Comparison of ENCODE assay signal across 24 cellular contexts in genomic region chr20:8464368-8464767, GRCh38.
DNase-seq lines count a peak whose midpoint lies in the region; ATAC-seq and TF ChIP-seq lines count a peak whose summit lies in the region.
"Had no signal": no experiment of that assay in that cellular context is flagged by ENCODE, and none has a peak within 500 bp of the region (broad histone marks: within the 10 kb centered on the region; RNA-seq: fewer than 3 reads in every experiment).

No MANE protein-coding gene starts in this region.

- 64 to 81% (median 76%) methylated on average over 2 of the region's 2 CpGs for WGBS in stomach, 5 donors

- intact Hi-C loops in stomach (cut with DNase I; ENCODE audit: low total_unique reads) (no loop called here), Right ventricle myocardium superior (cut with DNase I) (no loop called here)

- no peaks in the 10 kb centered on the region for H3K9me3 ChIP-seq in RWPE2 (ENCODE audit: severe bottlenecking)
- peaks cover 0 to 7% (median 2%) of the 10 kb centered on the region in 4 donors for H3K9me3 ChIP-seq in stomach

- DNase-seq in HT-29 (ENCODE audit: low spot score) (peak; percentile 38), RWPE2 (ENCODE audit: low spot score) (no peak), fibroblast of mammary gland (ENCODE audit: low read depth) (peak; percentile 21), stomach (peak; percentile 48), NK-92 (lab: John Stamatoyannopoulos, UW; ENCODE audit: unreplicated experiment) (no peak), amygdala (lab: John Stamatoyannopoulos, UW) (no peak), Right ventricle myocardium superior (no peak)
- DNase-seq: activated CD4-positive, alpha-beta T cell treated with anti-CD3 and anti-CD28 coated beads for 4 hours; activated naive CD4-positive, alpha-beta T cell treated with anti-CD3 and anti-CD28 coated beads, Interleukin-2, amount 50 U/mL, for 16 hours; activated T-cell treated with anti-CD3 and anti-CD28 coated beads, Interleukin-2, amount 50 U/mL, for 72 hours; AML-193; effector memory CD4-positive, alpha-beta T cell; EL; esophagus squamous epithelium; GOT3; mesendoderm; naive thymus-derived CD4-positive, alpha-beta T cell; NCI-H1694 treated with DMSO at 0.1 percent for 48 hours; OCI-M1; spleen; stimulated activated CD4-positive, alpha-beta T cell treated with anti-CD3 and anti-CD28 coated beads, Interleukin-4, amount 100 ng/mL, for 1 hour; stimulated activated naive CD4-positive, alpha-beta T cell treated with Interleukin-2 at 50 U/mL for 16 hours; T-helper 1 cell had no signal

- no peak for TF ChIP-seq POLR2A in stomach (IDR thresholded peaks at IDR 0.05)

- no peak for TF ChIP-seq EP300 in stomach (IDR thresholded peaks at IDR 0.05)

- no peaks in the 10 kb centered on the region for H3K4me1 ChIP-seq in RWPE2 (ENCODE audit: insufficient read depth, poor library complexity, severe bottlenecking)
- no peaks in the 10 kb centered on the region for H3K4me1 ChIP-seq in stomach
- H3K4me1 ChIP-seq: esophagus squamous epithelium, spleen had no signal

- H3K27me3 ChIP-seq in RWPE2 (ENCODE audit: insufficient read depth, poor library complexity, severe bottlenecking) (no peaks in the 10 kb centered on the region), stomach (no peaks in the 10 kb centered on the region)
- H3K27me3 ChIP-seq: esophagus squamous epithelium, spleen had no signal

- H3K4me3 ChIP-seq in RWPE2 (ENCODE audit: severe bottlenecking) (no peak overlapping the region), fibroblast of mammary gland (ENCODE audit: control insufficient read depth, low read depth, low read length) (no peak overlapping the region), stomach (no peak overlapping the region)
- H3K4me3 ChIP-seq: esophagus squamous epithelium, K562, spleen had no signal

- TF ChIP-seq CTCF in RWPE2 (IDR thresholded peaks at IDR 0.05; ENCODE audit: poor library complexity, severe bottlenecking) (no peak), fibroblast of mammary gland (conservative IDR thresholded peaks at IDR 0.05; ENCODE audit: control insufficient read depth, insufficient read depth, low read depth, low read length) (no peak), stomach (IDR thresholded peaks at IDR 0.05) (no peak)

- ATAC-seq in RWPE2 (ENCODE audit: low read depth) (peak; percentile 53; the same call in 1 of the 3 replicates), Right ventricle myocardium superior (ENCODE audit: poor library complexity) (no peak)
- ATAC-seq: activated T-cell treated with anti-CD3 and anti-CD28 coated beads, Interleukin-2, amount 50 U/mL, for 72 hours; K562; naive thymus-derived CD4-positive, alpha-beta T cell had no signal

- H3K36me3 ChIP-seq in RWPE2 (ENCODE audit: low read depth) = no peaks in the 10 kb centered on the region
- no peaks in the 10 kb centered on the region for H3K36me3 ChIP-seq in stomach
- H3K36me3 ChIP-seq: esophagus squamous epithelium, spleen had no signal

- H3K27ac ChIP-seq in RWPE2 (ENCODE audit: poor library complexity, severe bottlenecking) (no peak overlapping the region), stomach (no peak overlapping the region)
- H3K27ac ChIP-seq: esophagus squamous epithelium, spleen had no signal

Comparison
In these comparisons a context has a peak if more than half of its experiments do, and no peak if none do; other contexts are left out.
1. DNase-seq: peak in HT-29 (single experiment), fibroblast of mammary gland (single experiment) and stomach (single experiment); none in RWPE2 (single experiment), NK-92 (single experiment), amygdala (0 of 56) and Right ventricle myocardium superior (single experiment).